In the genomic region with DNA sequence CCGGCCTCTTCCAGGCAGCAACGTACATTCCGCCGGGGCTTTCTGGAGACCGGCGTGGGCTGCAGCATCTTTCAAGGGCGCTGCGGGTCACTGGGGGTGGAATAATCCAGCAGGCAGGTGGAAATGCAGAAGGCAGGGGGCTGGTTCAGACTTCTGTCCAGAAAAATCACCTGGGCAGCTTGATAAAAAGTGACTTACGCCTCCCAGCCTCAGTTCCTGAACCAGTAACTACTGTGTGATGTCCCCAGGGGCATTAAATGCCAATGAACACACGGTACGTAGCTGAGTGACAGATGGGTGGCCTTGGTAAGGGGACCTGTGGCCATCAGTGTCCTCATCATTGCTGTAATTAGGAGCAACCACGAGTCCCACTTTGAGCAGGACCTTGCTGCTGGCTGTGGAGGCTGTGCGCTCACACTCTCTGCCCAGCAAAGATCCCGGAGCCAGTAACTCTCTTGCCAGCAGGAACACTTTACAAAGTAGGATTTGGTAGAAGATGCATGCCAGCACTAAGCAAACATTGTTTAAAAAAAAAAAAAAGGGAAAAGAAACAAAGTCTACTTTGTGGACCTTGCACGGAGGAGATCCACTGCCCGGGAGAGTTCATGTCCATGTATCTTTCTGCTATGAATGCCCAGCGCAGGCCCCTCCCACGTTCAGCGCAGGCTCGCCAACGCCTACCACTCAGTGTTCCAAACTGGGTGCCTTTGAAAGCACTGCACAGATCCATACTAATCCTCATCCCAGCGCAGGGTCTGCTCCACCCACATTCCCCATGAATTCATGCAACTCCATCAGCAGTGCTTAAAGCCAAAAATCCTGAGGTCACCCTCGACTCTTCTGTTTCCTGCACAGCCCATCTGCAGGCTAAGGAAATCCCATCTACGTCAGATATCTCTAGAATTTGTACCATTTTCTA, we compare ENCODE assay signal across 11 cellular contexts.
DNase-seq lines count a peak whose midpoint lies in the region; ATAC-seq and TF ChIP-seq lines count a peak whose summit lies in the region.
"Had no signal": no experiment of that assay in that cellular context is flagged by ENCODE, and none has a peak within 500 bp of the region (broad histone marks: within the 10 kb centered on the region; RNA-seq: fewer than 3 reads in every experiment).

No MANE protein-coding gene starts in this region.

- peak overlapping the region; percentile 89 for H3K4me2 ChIP-seq in fibroblast of lung (ENCODE audit: extremely low read depth, insufficient read depth, low read length)

- no peak for ATAC-seq in naive thymus-derived CD4-positive, alpha-beta T cell
- no peak for ATAC-seq in GM19023 (IDR thresholded peaks at IDR 0.05; ENCODE audit: unreplicated experiment)
- ATAC-seq in GM19035 (IDR thresholded peaks at IDR 0.05; ENCODE audit: unreplicated experiment), result no peak
- no peak for ATAC-seq in GM19324 (IDR thresholded peaks at IDR 0.05; ENCODE audit: low FRiP score, unreplicated experiment)
- ATAC-seq: K562 had no signal

- no peak overlapping the region for H3K4me3 Mint-ChIP-seq in activated naive CD4-positive, alpha-beta T cell treated with anti-CD3 and anti-CD28 coated beads for 36 hours
- H3K4me3 Mint-ChIP-seq in activated naive CD4-positive, alpha-beta T cell treated with anti-CD3 and anti-CD28 coated beads, Interleukin-2, amount 10 ng/mL, durations not matched to agents 7 days and 5 days, result no peak overlapping the region
- peak overlapping the region in 6 of 10 donors; percentile 22 to 87 (median 68) for H3K4me3 Mint-ChIP-seq in naive thymus-derived CD4-positive, alpha-beta T cell

- peaks cover 5% of the 10 kb centered on the region for H3K79me2 ChIP-seq in fibroblast of lung (ENCODE audit: control insufficient read depth, insufficient read depth, low read length)

- intact Hi-C loops in activated naive CD4-positive, alpha-beta T cell treated with anti-CD3 and anti-CD28 coated beads for 36 hours (cut with micrococcal nuclease), result no loop called here
- intact Hi-C loops in naive thymus-derived CD4-positive, alpha-beta T cell (cut with micrococcal nuclease), result no loop called here
- intact Hi-C loops in uterus (cut with DNase I; ENCODE audit: low total_unique reads), result no loop called here

- H4K20me1 ChIP-seq in fibroblast of lung (ENCODE audit: control insufficient read depth, extremely low read depth, insufficient read depth, low read length), result no peaks in the 10 kb centered on the region

- no peaks in the 10 kb centered on the region for H3K27me3 Mint-ChIP-seq in activated naive CD4-positive, alpha-beta T cell treated with anti-CD3 and anti-CD28 coated beads for 36 hours (ENCODE audit: low read depth)
- no peaks in the 10 kb centered on the region for H3K27me3 Mint-ChIP-seq in activated naive CD4-positive, alpha-beta T cell treated with anti-CD3 and anti-CD28 coated beads, Interleukin-2, amount 10 ng/mL, durations not matched to agents 7 days and 5 days
- no peaks in the 10 kb centered on the region for H3K27me3 Mint-ChIP-seq in naive thymus-derived CD4-positive, alpha-beta T cell

- H3K4me3 ChIP-seq in fibroblast of lung (replicated peaks in 1 of 4; ENCODE audit: control extremely low read depth in 1 of 4, insufficient read depth in 1 of 4, low read depth in 3 of 4, low read length in 4 of 4) (peak overlapping the region in 2 of 4 experiments; percentile 7 to 14), uterus (no peak overlapping the region)
- no peak overlapping the region for H3K4me3 ChIP-seq in naive thymus-derived CD4-positive, alpha-beta T cell (ENCODE audit: low read length)
- H3K4me3 ChIP-seq: K562 had no signal

- no peaks in the 10 kb centered on the region for H3K27me3 ChIP-seq in fibroblast of lung (ENCODE audit: control insufficient read depth, insufficient read depth, low read length)
- H3K27me3 ChIP-seq in naive thymus-derived CD4-positive, alpha-beta T cell (ENCODE audit: control insufficient read depth in 2 of 2, insufficient read depth in 2 of 2, low read length in 2 of 2), result no peaks in the 10 kb centered on the region
- no peaks in the 10 kb centered on the region for H3K27me3 ChIP-seq in uterus

- H2AFZ ChIP-seq in fibroblast of lung (ENCODE audit: low read length), result no peak overlapping the region

- H3K4me1 Mint-ChIP-seq in activated naive CD4-positive, alpha-beta T cell treated with anti-CD3 and anti-CD28 coated beads for 36 hours (ENCODE audit: low read depth), result peaks cover 80% of the 10 kb centered on the region
- H3K4me1 Mint-ChIP-seq in activated naive CD4-positive, alpha-beta T cell treated with anti-CD3 and anti-CD28 coated beads, Interleukin-2, amount 10 ng/mL, durations not matched to agents 7 days and 5 days, result peaks cover 83% of the 10 kb centered on the region
- peaks cover 63 to 91% (median 88%) of the 10 kb centered on the region in 7 donors for H3K4me1 Mint-ChIP-seq in naive thymus-derived CD4-positive, alpha-beta T cell

- H3K4me1 ChIP-seq in fibroblast of lung (ENCODE audit: control insufficient read depth, extremely low read depth, insufficient read depth, low read length) (peaks cover 37% of the 10 kb centered on the region), uterus (peaks cover 4 to 17% of the 10 kb centered on the region in 2 donors)
- H3K4me1 ChIP-seq in naive thymus-derived CD4-positive, alpha-beta T cell (ENCODE audit: control insufficient read depth in 2 of 2, insufficient read depth in 2 of 2, low read length in 2 of 2), result peaks cover 8 to 55% of the 10 kb centered on the region in 2 donors

- H3K36me3 ChIP-seq in fibroblast of lung (ENCODE audit: control insufficient read depth, insufficient read depth, low read length) (no peaks in the 10 kb centered on the region), uterus (no peaks in the 10 kb centered on the region)
- no peaks in the 10 kb centered on the region for H3K36me3 ChIP-seq in naive thymus-derived CD4-positive, alpha-beta T cell (ENCODE audit: control insufficient read depth in 2 of 3, insufficient read depth in 3 of 3, low read length in 3 of 3)

- H3K27ac Mint-ChIP-seq in activated naive CD4-positive, alpha-beta T cell treated with anti-CD3 and anti-CD28 coated beads for 36 hours, result no peak overlapping the region
- H3K27ac Mint-ChIP-seq in activated naive CD4-positive, alpha-beta T cell treated with anti-CD3 and anti-CD28 coated beads, Interleukin-2, amount 10 ng/mL, durations not matched to agents 7 days and 5 days, result no peak overlapping the region
- H3K27ac Mint-ChIP-seq in naive thymus-derived CD4-positive, alpha-beta T cell, result peak overlapping the region in 8 of 9 donors; percentile 85 to 95 (median 92)

- H3K9me3 ChIP-seq in fibroblast of lung (ENCODE audit: control insufficient read depth, insufficient read depth, low read depth, low read length) (no peaks in the 10 kb centered on the region), uterus (no peaks in the 10 kb centered on the region)
- H3K9me3 ChIP-seq in naive thymus-derived CD4-positive, alpha-beta T cell (ENCODE audit: control insufficient read depth in 2 of 3, low read length in 3 of 3), result no peaks in the 10 kb centered on the region

- TF ChIP-seq POLR2A in uterus (IDR thresholded peaks at IDR 0.05), result no peak

- H3K27ac ChIP-seq in fibroblast of lung (ENCODE audit: insufficient read depth, low read length), result peak overlapping the region; percentile 82
- peak overlapping the region; percentile 18 for H3K27ac ChIP-seq in naive thymus-derived CD4-positive, alpha-beta T cell (ENCODE audit: low read depth, low read length)
- peak overlapping the region; percentile 90 to 97 for H3K27ac ChIP-seq in uterus

- CTCF ChIA-PET in activated naive CD4-positive, alpha-beta T cell treated with anti-CD3 and anti-CD28 coated beads for 36 hours (lab: Charles Lee), result no interaction called here
- CTCF ChIA-PET in activated naive CD4-positive, alpha-beta T cell treated with anti-CD3 and anti-CD28 coated beads, Interleukin-2, amount 10 ng/mL, durations not matched to agents 7 days and 5 days (lab: Charles Lee), result no interaction called here
- CTCF ChIA-PET in naive thymus-derived CD4-positive, alpha-beta T cell (lab: Charles Lee), result no interaction called here

- peaks cover 1% of the 10 kb centered on the region for H3K36me3 Mint-ChIP-seq in activated naive CD4-positive, alpha-beta T cell treated with anti-CD3 and anti-CD28 coated beads for 36 hours (ENCODE audit: low read depth)
- peaks cover 30% of the 10 kb centered on the region for H3K36me3 Mint-ChIP-seq in activated naive CD4-positive, alpha-beta T cell treated with anti-CD3 and anti-CD28 coated beads, Interleukin-2, amount 10 ng/mL, durations not matched to agents 7 days and 5 days
- H3K36me3 Mint-ChIP-seq in naive thymus-derived CD4-positive, alpha-beta T cell, result peaks cover 0 to 19% (median 0%) of the 10 kb centered on the region in 5 donors

- TF ChIP-seq CTCF in fibroblast of lung (conservative IDR thresholded peaks at IDR 0.05 in 1 of 2, IDR thresholded peaks at IDR 0.05 in 1 of 2; ENCODE audit: low read depth in 1 of 2, low read length in 2 of 2) (no peak), uterus (IDR thresholded peaks at IDR 0.05) (no peak)

- H3K9ac ChIP-seq in fibroblast of lung (ENCODE audit: insufficient read depth, low read length), result no peak overlapping the region

- POLR2A ChIA-PET in naive thymus-derived CD4-positive, alpha-beta T cell (lab: Charles Lee), result interaction anchor here (1.7 kb wide), 1 partner anchor 44 kb away, joined by 7 read pairs; no protein-coding TSS in a partner anchor

- H3K9me3 Mint-ChIP-seq in activated naive CD4-positive, alpha-beta T cell treated with anti-CD3 and anti-CD28 coated beads for 36 hours, result peaks cover 1% of the 10 kb centered on the region
- H3K9me3 Mint-ChIP-seq in activated naive CD4-positive, alpha-beta T cell treated with anti-CD3 and anti-CD28 coated beads, Interleukin-2, amount 10 ng/mL, durations not matched to agents 7 days and 5 days, result peaks cover 2% of the 10 kb centered on the region
- peaks cover 0 to 6% (median 0%) of the 10 kb centered on the region in 11 donors for H3K9me3 Mint-ChIP-seq in naive thymus-derived CD4-positive, alpha-beta T cell

- DNase-seq in activated naive CD4-positive, alpha-beta T cell treated with anti-CD3 and anti-CD28 coated beads for 36 hours, result peak; percentile 4
- no peak for DNase-seq in activated naive CD4-positive, alpha-beta T cell treated with anti-CD3 and anti-CD28 coated beads, Interleukin-2, amount 10 ng/mL, durations not matched to agents 7 days and 5 days
- peak; percentile 56 to 85 for DNase-seq in fibroblast of lung (ENCODE audit: low read depth in 2 of 2)
- no peak for DNase-seq in naive thymus-derived CD4-positive, alpha-beta T cell
- peak; percentile 38 to 48 for DNase-seq in uterus
- DNase-seq: COR-L47, T-helper 1 cell had no signal

Comparison
In these comparisons a context has a peak if more than half of its experiments do, and no peak if none do; other contexts are left out.
1. DNase-seq: peak in activated naive CD4-positive, alpha-beta T cell treated with anti-CD3 and anti-CD28 coated beads for 36 hours (single experiment), fibroblast of lung (2 of 2) and uterus (2 of 2); none in activated naive CD4-positive, alpha-beta T cell treated with anti-CD3 and anti-CD28 coated beads, Interleukin-2, amount 10 ng/mL, durations not matched to agents 7 days and 5 days (single experiment) and naive thymus-derived CD4-positive, alpha-beta T cell (0 of 9).
2. H3K27ac Mint-ChIP-seq: peak in naive thymus-derived CD4-positive, alpha-beta T cell (8 of 9); none in activated naive CD4-positive, alpha-beta T cell treated with anti-CD3 and anti-CD28 coated beads for 36 hours (single experiment) and activated naive CD4-positive, alpha-beta T cell treated with anti-CD3 and anti-CD28 coated beads, Interleukin-2, amount 10 ng/mL, durations not matched to agents 7 days and 5 days (single experiment).
3. H3K4me3 Mint-ChIP-seq: peak in naive thymus-derived CD4-positive, alpha-beta T cell (6 of 10); none in activated naive CD4-positive, alpha-beta T cell treated with anti-CD3 and anti-CD28 coated beads for 36 hours (single experiment) and activated naive CD4-positive, alpha-beta T cell treated with anti-CD3 and anti-CD28 coated beads, Interleukin-2, amount 10 ng/mL, durations not matched to agents 7 days and 5 days (single experiment).
4. H3K27ac ChIP-seq: peak in every context shown above with its lines; median percentile 94 in uterus; 82 in fibroblast of lung; 18 in naive thymus-derived CD4-positive, alpha-beta T cell.